Comparison of ENCODE assay signal across 15 cellular contexts in the genomic region with DNA sequence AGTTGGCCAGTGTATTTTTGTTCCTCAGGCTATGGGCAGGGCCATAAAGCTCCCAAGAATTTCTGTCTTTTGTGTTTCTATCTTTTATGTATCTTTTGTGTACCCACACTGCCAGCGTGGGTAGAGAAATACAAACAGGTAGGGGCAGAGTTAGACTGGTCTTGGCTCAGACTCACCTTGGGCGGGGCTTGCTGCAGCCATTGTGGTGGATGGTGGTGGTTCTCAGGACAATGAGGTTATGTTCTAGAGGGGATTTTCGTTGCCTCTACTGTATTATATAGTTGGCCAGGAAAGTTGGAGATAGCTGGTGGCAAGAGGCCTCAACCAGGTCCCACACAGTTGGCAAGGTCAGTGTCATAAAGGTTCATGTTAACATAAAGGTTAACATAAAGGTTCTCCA.
DNase-seq lines count a peak whose midpoint lies in the region; ATAC-seq and TF ChIP-seq lines count a peak whose summit lies in the region.
"Had no signal": no experiment of that assay in that cellular context is flagged by ENCODE, and none has a peak within 500 bp of the region (broad histone marks: within the 10 kb centered on the region; RNA-seq: fewer than 3 reads in every experiment).

No MANE protein-coding gene starts in this region.

- peak overlapping the region; percentile 15 for H2AFZ ChIP-seq in H9 (ENCODE audit: low read length)
- no peak overlapping the region for H2AFZ ChIP-seq in SK-N-SH (ENCODE audit: low read depth)

- CTCF ChIA-PET in SK-N-SH (lab: Yijun Ruan, JAX), result no interaction called here

- H2BK5ac ChIP-seq in H9 (ENCODE audit: insufficient read length, low read length), result no peak overlapping the region

- POLR2A ChIA-PET in SK-N-SH (lab: Yijun Ruan, JAX), result no interaction called here

- H3K14ac ChIP-seq in H9 (ENCODE audit: insufficient read depth, low read length), result no peak overlapping the region

- no peak overlapping the region for H4K5ac ChIP-seq in H9 (ENCODE audit: insufficient read length, low read depth, low read length)

- H3K79me2 ChIP-seq in H9 (ENCODE audit: insufficient read depth, low read length) (no peaks in the 10 kb centered on the region), SK-N-SH (ENCODE audit: insufficient read depth) (no peaks in the 10 kb centered on the region)

- no peak for TF ChIP-seq RAD21 in SK-N-SH (IDR thresholded peaks at IDR 0.05; ENCODE audit: low read length)

- H3K27ac Mint-ChIP-seq in H9, result no peak overlapping the region
- H3K27ac Mint-ChIP-seq in stimulated activated memory B cell treated with anti-CD40 and anti-IgM and Interleukin-4, amounts not matched to agents 10 μg/mL and 1 μg/mL and 100 μg/mL, for 72 hours, result no peak overlapping the region
- H3K27ac Mint-ChIP-seq: CD8-positive, alpha-beta memory T cell had no signal

- no peak overlapping the region for H2BK20ac ChIP-seq in H9 (ENCODE audit: low read depth, low read length, poor library complexity, severe bottlenecking)

- no peaks in the 10 kb centered on the region; a peak in 1 of 7 replicates for H3K36me3 Mint-ChIP-seq in H9 (ENCODE audit: insufficient read depth in 1 of 3, low read depth in 3 of 3)
- no peaks in the 10 kb centered on the region for H3K36me3 Mint-ChIP-seq in stimulated activated memory B cell treated with anti-CD40 and anti-IgM and Interleukin-4, amounts not matched to agents 10 μg/mL and 1 μg/mL and 100 μg/mL, for 72 hours
- H3K36me3 Mint-ChIP-seq: CD8-positive, alpha-beta memory T cell had no signal

- no peak overlapping the region for H2BK120ac ChIP-seq in H9 (ENCODE audit: low read depth, low read length, poor library complexity, severe bottlenecking)

- H4K91ac ChIP-seq in H9 (ENCODE audit: insufficient read length, low read depth, low read length), result no peak overlapping the region

- H3K4me2 ChIP-seq in H9 (ENCODE audit: insufficient read depth, insufficient read length, low read length), result no peak overlapping the region
- no peak overlapping the region for H3K4me2 ChIP-seq in SK-N-SH

- H3F3A ChIP-seq in SK-N-SH (replicated peaks; ENCODE audit: insufficient read depth), result no peaks in the 10 kb centered on the region

- no peaks in the 10 kb centered on the region for H3K23me2 ChIP-seq in H9 (ENCODE audit: insufficient read length, low read depth, low read length, poor library complexity, severe bottlenecking)

- no peaks in the 10 kb centered on the region for H3K79me1 ChIP-seq in H9 (ENCODE audit: insufficient read depth, low read depth, low read length, poor library complexity, severe bottlenecking)

- H3K27ac ChIP-seq in H9 (ENCODE audit: insufficient read length, low read depth, low read length) (no peak overlapping the region), SK-N-SH (ENCODE audit: low read depth in 2 of 2, low read length in 1 of 2) (no peak overlapping the region), upper lobe of left lung (no peak overlapping the region)

- TF ChIP-seq CTCF in H9 (conservative IDR thresholded peaks at IDR 0.05) (no peak), SK-N-SH (IDR thresholded peaks at IDR 0.05) (no peak), upper lobe of left lung (IDR thresholded peaks at IDR 0.05) (no peak)

- H3K9me2 ChIP-seq in SK-N-SH, result no peaks in the 10 kb centered on the region

- H3K9me3 Mint-ChIP-seq in H9, result peaks cover 0 to 4% of the 10 kb centered on the region in 2 experiments; a peak in 1 of 5 replicates
- H3K9me3 Mint-ChIP-seq in stimulated activated memory B cell treated with anti-CD40 and anti-IgM and Interleukin-4, amounts not matched to agents 10 μg/mL and 1 μg/mL and 100 μg/mL, for 72 hours, result peaks cover 3% of the 10 kb centered on the region

- TF ChIP-seq EP300 in SK-N-SH (IDR thresholded peaks at IDR 0.05; ENCODE audit: borderline replicate concordance in 1 of 2, low read depth in 1 of 2, low read length in 1 of 2) (no peak), upper lobe of left lung (IDR thresholded peaks at IDR 0.05) (no peak)

- H2BK12ac ChIP-seq in H9 (ENCODE audit: insufficient read length, low read depth, low read length), result no peak overlapping the region

- whole genome bisulfite sequencing in H9 (ENCODE audit: extremely low coverage, insufficient read length, low lambda C conversion rate), result no CpG with 5 or more reads among the region's 3 CpGs
- 35% methylated on average over 2 of the region's 3 CpGs for WGBS in SK-N-SH (ENCODE audit: low lambda C conversion rate)
- WGBS in upper lobe of left lung, 2 donors, result 70 to 74% methylated on average over 3 of the region's 3 CpGs

- H3K27me3 ChIP-seq in H9 (ENCODE audit: insufficient read depth, low read length) (no peaks in the 10 kb centered on the region), SK-N-SH (ENCODE audit: insufficient read depth) (no peaks in the 10 kb centered on the region), upper lobe of left lung (no peaks in the 10 kb centered on the region)

- H2BK15ac ChIP-seq in H9 (ENCODE audit: low read depth, low read length), result no peak overlapping the region

- DNase-seq in H9 (no peak), SK-N-SH (no peak), upper lobe of left lung (no peak), OCI-M2 (lab: John Stamatoyannopoulos, UW; ENCODE audit: unreplicated experiment) (no peak)
- DNase-seq in activated CD8-positive, alpha-beta memory T cell treated with anti-CD3 and anti-CD28 coated beads, Interleukin-2, amount 50 U/mL, for 4 hours, result no peak
- DNase-seq: activated CD4-positive, alpha-beta T cell treated with anti-CD3 and anti-CD28 coated beads for 48 hours; activated effector memory CD4-positive, alpha-beta T cell treated with Interleukin-2 at 50 U/mL for 16 hours; CD8-positive, alpha-beta memory T cell; dermis blood vessel endothelial cell; left cardiac atrium; NCI-H1694; RPMI8226; SW 1271 had no signal

- H3K9ac ChIP-seq in H9 (ENCODE audit: extremely low read depth, insufficient read length, low read length) (no peak overlapping the region), SK-N-SH (no peak overlapping the region)

- no peak for ATAC-seq in stimulated activated memory B cell treated with anti-CD40 and anti-IgM and Interleukin-4, amounts not matched to agents 10 μg/mL and 1 μg/mL and 100 μg/mL, for 72 hours
- no peak for ATAC-seq in upper lobe of left lung (ENCODE audit: low FRiP score in 2 of 2)
- ATAC-seq: left cardiac atrium had no signal

- H3K27me3 Mint-ChIP-seq in H9 (ENCODE audit: low read depth), result no peaks in the 10 kb centered on the region
- no peaks in the 10 kb centered on the region for H3K27me3 Mint-ChIP-seq in stimulated activated memory B cell treated with anti-CD40 and anti-IgM and Interleukin-4, amounts not matched to agents 10 μg/mL and 1 μg/mL and 100 μg/mL, for 72 hours
- H3K27me3 Mint-ChIP-seq: CD8-positive, alpha-beta memory T cell had no signal

- H3T11ph ChIP-seq in H9 (ENCODE audit: low read length), result no peak overlapping the region

- H3K56ac ChIP-seq in H9 (ENCODE audit: insufficient read length, low read depth, low read length), result no peak overlapping the region

- peak overlapping the region; percentile 41 to 51; a peak in 3 of 4 replicates for H3K4me3 ChIP-seq in SK-N-SH (ENCODE audit: low read depth in 2 of 2, low read length in 1 of 2)
- H3K4me3 ChIP-seq in iPS-18c (ENCODE audit: insufficient read depth, low read depth, low read length), result peak overlapping the region; percentile 45; the same call in 1 of the 2 replicates
- H3K4me3 ChIP-seq in upper lobe of left lung, result no peak overlapping the region

- H4K8ac ChIP-seq in H9 (replicated peaks; ENCODE audit: insufficient read length, low read depth, low read length), result no peak overlapping the region

- H4K20me1 ChIP-seq in H9 (ENCODE audit: control insufficient read depth, insufficient read depth, insufficient read length), result no peaks in the 10 kb centered on the region
- no peaks in the 10 kb centered on the region for H4K20me1 ChIP-seq in SK-N-SH (ENCODE audit: insufficient read depth)

- no peak overlapping the region for H3K23ac ChIP-seq in H9 (ENCODE audit: insufficient read length, low read depth, low read length)

- no peaks in the 10 kb centered on the region for H3K9me3 ChIP-seq in H9 (ENCODE audit: control insufficient read depth, low read depth, low read length)
- no peaks in the 10 kb centered on the region for H3K9me3 ChIP-seq in SK-N-SH
- no peaks in the 10 kb centered on the region for H3K9me3 ChIP-seq in iPS-18c (ENCODE audit: control insufficient read depth, insufficient read depth, low read length)
- no peaks in the 10 kb centered on the region for H3K9me3 ChIP-seq in upper lobe of left lung

- H3K4me1 ChIP-seq in H9 (ENCODE audit: insufficient read depth, low read length) (no peaks in the 10 kb centered on the region), SK-N-SH (ENCODE audit: control insufficient read depth in 1 of 2, insufficient read depth in 2 of 2, low read depth in 1 of 2, low read length in 1 of 2) (no peaks in the 10 kb centered on the region), upper lobe of left lung (no peaks in the 10 kb centered on the region)

- peak overlapping the region in 1 of 2 experiments; percentile 66; a peak in 2 of 5 replicates for H3K4me3 Mint-ChIP-seq in H9
- H3K4me3 Mint-ChIP-seq in stimulated activated memory B cell treated with anti-CD40 and anti-IgM and Interleukin-4, amounts not matched to agents 10 μg/mL and 1 μg/mL and 100 μg/mL, for 72 hours, result peak overlapping the region; percentile 18
- H3K4me3 Mint-ChIP-seq: CD8-positive, alpha-beta memory T cell had no signal

- H3K18ac ChIP-seq in H9 (ENCODE audit: insufficient read length, low read depth, low read length), result no peak overlapping the region

- H2AK5ac ChIP-seq in H9 (ENCODE audit: insufficient read length, low read length), result no peak overlapping the region

- no peaks in the 10 kb centered on the region for H3K36me3 ChIP-seq in SK-N-SH (replicated peaks in 1 of 2; ENCODE audit: control insufficient read depth in 1 of 2, insufficient read depth in 2 of 2, low read length in 1 of 2)
- no peaks in the 10 kb centered on the region for H3K36me3 ChIP-seq in upper lobe of left lung

- no peak overlapping the region for H3K4ac ChIP-seq in H9 (ENCODE audit: low read depth, low read length)

- no peak for TF ChIP-seq POLR2A in upper lobe of left lung (IDR thresholded peaks at IDR 0.05)

- peaks cover 0 to 11% of the 10 kb centered on the region in 2 experiments; a peak in 2 of 4 replicates for H3K4me1 Mint-ChIP-seq in H9
- H3K4me1 Mint-ChIP-seq in stimulated activated memory B cell treated with anti-CD40 and anti-IgM and Interleukin-4, amounts not matched to agents 10 μg/mL and 1 μg/mL and 100 μg/mL, for 72 hours, result no peaks in the 10 kb centered on the region
- H3K4me1 Mint-ChIP-seq: CD8-positive, alpha-beta memory T cell had no signal

TF ChIP-seq in SK-N-SH, 30 proteins besides CTCF, POLR2A, EP300 and RAD21 (continues in another document):
- TF ChIP-seq NRF1 (IDR thresholded peaks at IDR 0.05; ENCODE audit: low read depth, low read length) (no peak), SMC3 (IDR thresholded peaks at IDR 0.05; ENCODE audit: low read depth, low read length) (no peak), GABPA (IDR thresholded peaks at IDR 0.05; ENCODE audit: low read depth) (no peak), TCF12 (IDR thresholded peaks at IDR 0.05) (no peak)

Comparison
In these comparisons a context has a peak if more than half of its experiments do, and no peak if none do; other contexts are left out.
1. H3K4me3 ChIP-seq: peak in SK-N-SH (2 of 2) and iPS-18c (single experiment); none in upper lobe of left lung (0 of 4).